11 cellular contexts compared by ENCODE assay signal in the genomic region with DNA sequence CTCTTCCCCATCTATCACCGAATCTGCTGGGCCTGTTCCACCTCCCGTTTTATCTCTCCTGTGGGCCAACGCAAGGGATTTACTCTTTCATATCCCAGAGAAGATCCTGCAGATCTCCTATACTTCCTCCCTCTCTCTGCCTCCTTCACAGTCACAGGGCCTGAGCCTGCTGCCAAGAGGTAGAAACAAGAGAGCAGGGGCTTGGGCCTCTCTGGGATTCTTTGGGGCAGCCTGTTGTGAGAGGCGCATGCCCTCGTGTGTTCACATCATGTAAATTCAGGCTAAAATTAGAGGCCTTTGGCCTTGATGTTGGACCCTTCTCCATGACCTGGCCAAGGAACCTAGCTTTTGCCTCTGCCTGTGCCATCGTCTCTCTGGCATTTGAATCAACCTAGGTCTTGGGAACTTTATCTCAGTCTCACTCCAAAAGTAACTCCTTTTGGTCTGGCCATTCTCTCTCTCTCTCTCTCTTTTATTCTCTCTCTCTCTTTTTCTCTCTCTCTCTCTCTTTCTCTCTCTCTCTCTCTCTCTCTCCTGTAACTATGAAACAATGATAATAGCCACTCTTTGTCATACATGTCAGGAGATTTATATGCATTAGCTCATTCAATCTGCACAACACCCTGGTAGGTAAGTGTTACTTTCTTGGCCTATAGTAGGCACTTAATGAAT. TPM values are rescaled to one million over a fixed set of nuclear protein-coding genes. Genes with fewer than 3 reads are reported as not detected.
DNase-seq lines count a peak whose midpoint lies in the region; ATAC-seq and TF ChIP-seq lines count a peak whose summit lies in the region.
"Had no signal": no experiment of that assay in that cellular context is flagged by ENCODE, and none has a peak within 500 bp of the region (broad histone marks: within the 10 kb centered on the region; RNA-seq: fewer than 3 reads in every experiment).

No MANE protein-coding gene starts in this region.

- no peak overlapping the region for H2BK20ac ChIP-seq in IMR-90 (ENCODE audit: low read depth, low read length)

- H4K20me1 ChIP-seq in IMR-90 (ENCODE audit: insufficient read depth, low read length): no peaks in the 10 kb centered on the region

- no peak overlapping the region for H3K4me2 ChIP-seq in IMR-90 (ENCODE audit: low read depth, low read length)

- no peak overlapping the region for H3K14ac ChIP-seq in IMR-90 (replicated peaks; ENCODE audit: low read depth, low read length)

- 60% methylated on average over 1 of the region's 6 CpGs; no CpG with 5 or more reads in 1 of the 2 experiments for WGBS in IMR-90 (ENCODE audit: extremely low coverage in 2 of 2, insufficient read length in 1 of 2), 2 experiments

- H4K5ac ChIP-seq in IMR-90 (ENCODE audit: low read depth, low read length): no peak overlapping the region

- H3K9me3 ChIP-seq in AG04450 (ENCODE audit: control insufficient read depth, insufficient read depth, low read length) (no peaks in the 10 kb centered on the region), IMR-90 (ENCODE audit: control insufficient read depth, insufficient read depth, low read length) (no peaks in the 10 kb centered on the region)

- no peak overlapping the region for H3K27ac ChIP-seq in AG04450 (ENCODE audit: low read depth, low read length)
- H3K27ac ChIP-seq in IMR-90 (ENCODE audit: insufficient read depth, low read length): no peak overlapping the region

- dilution Hi-C loops in IMR-90 (cut with HindIII; ENCODE audit: low sequenced_read_pairs, unreplicated experiment): no loop called here

- POLR2A ChIA-PET in AG04450 (lab: Yijun Ruan, JAX) (no interaction called here), IMR-90 (lab: Charles Lee; ENCODE audit: unreplicated experiment) (no interaction called here)

- H3K27me3 ChIP-seq in AG04450 (ENCODE audit: control insufficient read depth, insufficient read depth, low read length): no peaks in the 10 kb centered on the region
- H3K27me3 ChIP-seq in IMR-90 (ENCODE audit: control insufficient read depth, insufficient read depth, low read length): peaks cover 13% of the 10 kb centered on the region
- no peaks in the 10 kb centered on the region for H3K27me3 ChIP-seq in kidney epithelial cell (ENCODE audit: control insufficient read depth, insufficient read depth, low read length)

- H3K56ac ChIP-seq in IMR-90 (ENCODE audit: extremely low read depth, insufficient read depth, low read length): no peak overlapping the region

- H3K36me3 ChIP-seq in IMR-90 (ENCODE audit: control insufficient read depth, insufficient read depth, low read length) (no peaks in the 10 kb centered on the region), kidney epithelial cell (ENCODE audit: control insufficient read depth, insufficient read depth, low read length) (no peaks in the 10 kb centered on the region)

- H2AFZ ChIP-seq in IMR-90 (replicated peaks; ENCODE audit: low read length, poor library complexity): no peak overlapping the region

- H3K9ac ChIP-seq in IMR-90 (ENCODE audit: low read depth, low read length): no peak overlapping the region

- no peaks in the 10 kb centered on the region for H3K79me1 ChIP-seq in IMR-90 (ENCODE audit: low read depth in 1 of 2, low read length in 2 of 2)

- H2BK120ac ChIP-seq in IMR-90 (ENCODE audit: low read depth, low read length): no peak overlapping the region

- H2BK15ac ChIP-seq in IMR-90 (ENCODE audit: low read depth, low read length): no peak overlapping the region

- no TSS peak for BruUV-seq in IMR-90 (replicated peaks; lab: Mats Ljungman, UMichigan)

- H2BK5ac ChIP-seq in IMR-90 (ENCODE audit: low read depth, low read length, poor library complexity, severe bottlenecking): no peak overlapping the region

- H4K8ac ChIP-seq in IMR-90 (ENCODE audit: low read depth in 2 of 2, low read length in 2 of 2): no peak overlapping the region

- intact Hi-C loops in IMR-90 (cut with micrococcal nuclease): loop anchor here (1.0 to 5.0 kb wide), 4 partner anchors 76 to 612 kb away; no protein-coding TSS in a partner anchor

- no peaks in the 10 kb centered on the region for H3K4me1 ChIP-seq in IMR-90 (ENCODE audit: control insufficient read depth, insufficient read depth, low read length)

- no peak overlapping the region for H3K23ac ChIP-seq in IMR-90 (ENCODE audit: low read depth, low read length)

- H3K4me3 ChIP-seq in AG04450 (ENCODE audit: low read depth, low read length) (no peak overlapping the region), IMR-90 (ENCODE audit: insufficient read depth, low read depth, low read length) (no peak overlapping the region), kidney epithelial cell (ENCODE audit: low read depth, low read length) (no peak overlapping the region)

- H2AK9ac ChIP-seq in IMR-90 (replicated peaks; ENCODE audit: low read depth, low read length, poor library complexity): no peak overlapping the region

- TF ChIP-seq CTCF in AG04450 (IDR thresholded peaks at IDR 0.05; ENCODE audit: low read depth, low read length): peak; percentile 38
- TF ChIP-seq CTCF in IMR-90 (conservative IDR thresholded peaks at IDR 0.05; ENCODE audit: low read depth, low read length): peak; percentile 26; the same call in 1 of the 2 replicates
- peak; percentile 12 for TF ChIP-seq CTCF in kidney epithelial cell (IDR thresholded peaks at IDR 0.05; ENCODE audit: insufficient read depth, low read length, poor library complexity, severe bottlenecking)

- DNase-seq in AG04450 (ENCODE audit: low read depth, low spot score) (no peak), IMR-90 (no peak), astrocyte of the hippocampus (ENCODE audit: low read depth, low spot score) (peak; percentile 30), kidney epithelial cell (ENCODE audit: low read depth) (no peak), NCI-H1105 treated with DMSO at 0.1 percent for 48 hours (lab: John Stamatoyannopoulos, UW) (no peak), NCI-H510A treated with DMSO at 0.1 percent for 48 hours (lab: John Stamatoyannopoulos, UW) (no peak)
- DNase-seq in activated T-cell treated with anti-CD3 and anti-CD28 coated beads, Interleukin-2, amount 50 U/mL, for 1 hour: no peak
- DNase-seq: amniotic stem cell, hippocampal formation, NCI-H2171 treated with DMSO at 0.1 percent for 48 hours had no signal

- no peak overlapping the region for H3K4ac ChIP-seq in IMR-90 (ENCODE audit: low read depth, low read length)

- H4K91ac ChIP-seq in IMR-90 (ENCODE audit: insufficient read depth, low read depth, low read length): no peak overlapping the region

- peak; percentile 34; the same call in 1 of the 2 replicates for TF ChIP-seq RAD21 in IMR-90 (IDR thresholded peaks at IDR 0.05; ENCODE audit: low read length)

- no peak overlapping the region for H3K18ac ChIP-seq in IMR-90 (ENCODE audit: low read depth, low read length)

- TF ChIP-seq POLR2A in IMR-90 (IDR thresholded peaks at IDR 0.05; ENCODE audit: low read depth, low read length): no peak

- peak; percentile 60; the same call in 1 of the 2 replicates for ATAC-seq in IMR-90 (ENCODE audit: low read depth)
- no peak for ATAC-seq in GM19452 (IDR thresholded peaks at IDR 0.05; ENCODE audit: unreplicated experiment)

- in situ Hi-C loops in IMR-90 (cut with MboI; ENCODE audit: low sequenced_read_pairs): no loop called here

- CTCF ChIA-PET in AG04450 (lab: Charles Lee): interaction anchor here (0.7 to 1.4 kb wide), 5 partner anchors 12 to 590 kb away, joined by 3 to 5 read pairs (median 4); no protein-coding TSS in a partner anchor
- CTCF ChIA-PET in IMR-90 (lab: Yijun Ruan, JAX): no interaction called here

- H3K9me1 ChIP-seq in IMR-90 (ENCODE audit: insufficient read depth, low read length): no peaks in the 10 kb centered on the region

- no peak overlapping the region for H2AK5ac ChIP-seq in IMR-90 (ENCODE audit: low read depth, low read length)

TF ChIP-seq in IMR-90, 13 proteins besides CTCF, POLR2A, EP300 and RAD21:
- TF ChIP-seq SMC3 (IDR thresholded peaks at IDR 0.05; ENCODE audit: low read depth, low read length) (peak; percentile 14; the same call in 1 of the 2 replicates), MXI1 (IDR thresholded peaks at IDR 0.05; ENCODE audit: borderline replicate concordance, low read depth, low read length) (no peak), CEBPB (IDR thresholded peaks at IDR 0.05; ENCODE audit: low read depth, low read length) (no peak), MAZ (IDR thresholded peaks at IDR 0.05; ENCODE audit: borderline replicate concordance, low read depth, low read length) (no peak)

RNA-seq across cellular contexts. Expression of a gene that starts 20.0 kb away (rescaled TPM):
- 19.1 and 22.8 TPM in 2 replicates for polyA plus RNA-seq in AG04450 (2011; rRNA removed)
- 17.9 and 20.5 TPM in 2 replicates for polyA minus RNA-seq in AG04450 (2011; rRNA and poly(A)+ RNA removed)
- 17.8 and 17.9 TPM in 2 replicates for total RNA-seq in IMR-90 (2012; rRNA removed)
- 26.8 and 28.9 TPM in 2 replicates for polyA plus RNA-seq in IMR-90 (2012; rRNA removed)
- 21.0 and 40.2 TPM in 2 replicates for polyA plus RNA-seq in IMR-90 (2012; cell fraction: cytosol; rRNA removed)
- polyA plus RNA-seq in IMR-90 (2012; cell fraction: nucleus; rRNA removed; ENCODE audit: low replicate concordance): 20.1 and 22.0 TPM in 2 replicates
- total RNA-seq in kidney epithelial cell: 45.3 and 56.5 TPM in 2 replicates
